Comparison of ENCODE assay signal across 18 cellular contexts in genomic region chr11:119977881-119978280, GRCh38.
A peak's percentile ranks its signal among the peaks of the same experiment; 100 is the strongest.
DNase-seq lines count a peak whose midpoint lies in the region; ATAC-seq and TF ChIP-seq lines count a peak whose summit lies in the region.
"Had no signal": no experiment of that assay in that cellular context is flagged by ENCODE, and none has a peak within 500 bp of the region (broad histone marks: within the 10 kb centered on the region; RNA-seq: fewer than 3 reads in every experiment).

No MANE protein-coding gene starts in this region.

- peaks cover 30% of the 10 kb centered on the region for H3F3A ChIP-seq in neural progenitor cell (ENCODE audit: low read depth)

- no peaks in the 10 kb centered on the region for H3K79me2 ChIP-seq in neural progenitor cell (ENCODE audit: low read depth)

- no peaks in the 10 kb centered on the region for H3K9me3 ChIP-seq in neural progenitor cell (ENCODE audit: low read depth)

- H3K4me3 Mint-ChIP-seq in stimulated activated naive CD8-positive, alpha-beta T cell treated with anti-CD3 and anti-CD28 coated beads, Interleukin-15, amount 100 ng/mL, for 72 hours, result no peak overlapping the region
- H3K4me3 Mint-ChIP-seq in neural progenitor cell, result no peak overlapping the region
- H3K4me3 Mint-ChIP-seq: CD4-positive, CD25-positive, alpha-beta regulatory T cell; CD8-positive, alpha-beta memory T cell; H9 had no signal

- H3K27me3 ChIP-seq in dorsolateral prefrontal cortex (no peaks in the 10 kb centered on the region), neural progenitor cell (no peaks in the 10 kb centered on the region)

- DNase-seq in stimulated activated naive CD8-positive, alpha-beta T cell treated with anti-CD3 and anti-CD28 coated beads, Interleukin-15, amount 100 ng/mL, for 72 hours, result no peak
- DNase-seq in stimulated activated naive CD8-positive, alpha-beta T cell treated with anti-CD3 and anti-CD28 coated beads, Interleukin-15, Interleukin-2, amounts not matched to agents 100 U/mL and 50 U/mL, for 24 hours, result no peak
- DNase-seq in dorsolateral prefrontal cortex (no peak), neural progenitor cell (ENCODE audit: low spot score) (no peak), T1000 (lab: John Stamatoyannopoulos, UW) (no peak)
- DNase-seq in stimulated activated CD4-positive, alpha-beta T cell treated with anti-CD3 and anti-CD28 coated beads, Interleukin-2, amount 100 ng/mL, for 24 hours, result no peak
- DNase-seq: CD4-positive, CD25-positive, alpha-beta regulatory T cell; CD8-positive, alpha-beta memory T cell; COR-L47; DMS 273 treated with DMSO at 0.1 percent for 48 hours; DMS53; DND-41; GOT3; H9; IMR-90 had no signal

- H3K36me3 ChIP-seq in neural progenitor cell, result no peaks in the 10 kb centered on the region

- no peaks in the 10 kb centered on the region for H4K20me1 ChIP-seq in neural progenitor cell (ENCODE audit: low read depth)

- H3K36me3 Mint-ChIP-seq in neural progenitor cell, result no peaks in the 10 kb centered on the region
- H3K36me3 Mint-ChIP-seq: CD4-positive, CD25-positive, alpha-beta regulatory T cell; CD8-positive, alpha-beta memory T cell had no signal

- no peak overlapping the region for H3K27ac Mint-ChIP-seq in stimulated activated naive CD8-positive, alpha-beta T cell treated with anti-CD3 and anti-CD28 coated beads, Interleukin-15, amount 100 ng/mL, for 72 hours
- H3K27ac Mint-ChIP-seq in neural progenitor cell, result peak overlapping the region; percentile 61
- H3K27ac Mint-ChIP-seq: CD4-positive, CD25-positive, alpha-beta regulatory T cell; CD8-positive, alpha-beta memory T cell; H9 had no signal

- H3K4me3 ChIP-seq in dorsolateral prefrontal cortex, result peak overlapping the region in 18 of 59 donors; percentile 22 to 59 (median 46)
- H3K4me3 ChIP-seq in neural progenitor cell, result no peak overlapping the region

- TF ChIP-seq CTCF in dorsolateral prefrontal cortex (IDR thresholded peaks at IDR 0.05 in 54 of 56, conservative IDR thresholded peaks at IDR 0.05 in 2 of 56; ENCODE audit: low read depth in 1 of 56, partially characterized antibody in 56 of 56), result no peak
- TF ChIP-seq CTCF in neural progenitor cell (IDR thresholded peaks at IDR 0.05), result no peak

- peaks cover 22% of the 10 kb centered on the region for H3K27me3 Mint-ChIP-seq in stimulated activated naive CD8-positive, alpha-beta T cell treated with anti-CD3 and anti-CD28 coated beads, Interleukin-15, amount 100 ng/mL, for 72 hours
- peaks cover 15% of the 10 kb centered on the region for H3K27me3 Mint-ChIP-seq in neural progenitor cell (ENCODE audit: insufficient read depth, low read depth)

- ATAC-seq in stimulated activated naive CD8-positive, alpha-beta T cell treated with anti-CD3 and anti-CD28 coated beads, Interleukin-15, amount 100 ng/mL, for 72 hours, result peak; percentile 21
- ATAC-seq in stimulated activated naive CD8-positive, alpha-beta T cell treated with anti-CD3 and anti-CD28 coated beads, Interleukin-15, Interleukin-2, amounts not matched to agents 100 U/mL and 50 U/mL, for 24 hours, result no peak
- ATAC-seq in GM18858 (IDR thresholded peaks at IDR 0.05; ENCODE audit: unreplicated experiment), result no peak

- H3K27ac ChIP-seq in dorsolateral prefrontal cortex (peak overlapping the region in 58 of 59 donors; percentile 80 to 99 (median 95)), neural progenitor cell (no peak overlapping the region), temporal lobe (ENCODE audit: low read depth, low read length) (peak overlapping the region; percentile 98)
- H3K27ac ChIP-seq: 22Rv1 had no signal

- no peak overlapping the region for H3K4me2 ChIP-seq in neural progenitor cell

- H3K9me3 Mint-ChIP-seq in stimulated activated naive CD8-positive, alpha-beta T cell treated with anti-CD3 and anti-CD28 coated beads, Interleukin-15, amount 100 ng/mL, for 72 hours, result no peaks in the 10 kb centered on the region
- H3K9me3 Mint-ChIP-seq in neural progenitor cell, result no peaks in the 10 kb centered on the region
- H3K9me3 Mint-ChIP-seq: CD8-positive, alpha-beta memory T cell had no signal

- intact Hi-C loops in dorsolateral prefrontal cortex (cut with DNase I), result loop anchor here in 1 of 2 donors (2.0 to 5.0 kb wide), 2 partner anchors 34 to 111 kb away; no protein-coding TSS in a partner anchor

- no peak overlapping the region for H2AFZ ChIP-seq in neural progenitor cell (replicated peaks)

- H3K9ac ChIP-seq in neural progenitor cell, result no peak overlapping the region

- H3K4me1 ChIP-seq in neural progenitor cell, result peaks cover 30% of the 10 kb centered on the region

- H3K4me1 Mint-ChIP-seq in stimulated activated naive CD8-positive, alpha-beta T cell treated with anti-CD3 and anti-CD28 coated beads, Interleukin-15, amount 100 ng/mL, for 72 hours, result no peaks in the 10 kb centered on the region
- peaks cover 70% of the 10 kb centered on the region for H3K4me1 Mint-ChIP-seq in neural progenitor cell
- H3K4me1 Mint-ChIP-seq: CD4-positive, CD25-positive, alpha-beta regulatory T cell; CD8-positive, alpha-beta memory T cell had no signal
